35 cellular contexts compared by ENCODE assay signal in the genomic region with DNA sequence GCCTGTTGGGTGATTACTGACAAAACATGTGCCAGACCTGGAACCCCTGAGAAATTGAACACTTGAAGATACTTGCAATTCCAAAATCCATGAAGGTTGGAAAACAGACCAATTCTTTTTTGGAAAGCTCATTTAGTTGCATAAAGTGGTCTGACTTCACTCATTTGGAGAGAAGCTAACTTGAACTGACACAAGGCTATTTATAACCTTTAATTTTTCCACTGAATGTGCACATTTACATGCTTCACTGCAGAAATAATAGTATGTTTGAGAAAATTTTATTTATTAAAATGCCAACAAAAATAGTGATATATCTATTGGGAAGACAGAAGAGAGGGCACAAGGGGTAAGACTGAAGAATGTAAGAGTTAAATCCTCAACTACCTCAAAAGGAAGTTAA.
"Had no signal": no experiment of that assay in that cellular context is flagged by ENCODE, and none has a peak within 500 bp of the region (broad histone marks: within the 10 kb centered on the region; RNA-seq: fewer than 3 reads in every experiment).

No MANE protein-coding gene starts in this region.

- H3K9ac ChIP-seq: KMS-11 had no signal

- H3K27me3 ChIP-seq: MG63 had no signal

- DNase-seq: Karpas-422, Kasumi-1, KG1, MG63, MM.1S, MV-4-11, NCI-H1048, NCI-H1092, NCI-H1092 treated with DMSO at 0.1 percent for 48 hours, NCI-H1105, NCI-H1105 treated with DMSO at 0.1 percent for 48 hours, NCI-H1417, NCI-H1417 treated with DMSO at 0.1 percent for 48 hours, NCI-H1436, NCI-H1436 treated with DMSO at 0.1 percent for 48 hours, NCI-H146, NCI-H1694, NCI-H1694 treated with DMSO at 0.1 percent for 48 hours, NCI-H187, NCI-H187 treated with DMSO at 0.1 percent for 48 hours, NCI-H1930, NCI-H2029, NCI-H2029 treated with DMSO at 0.1 percent for 48 hours, NCI-H2081, NCI-H2081 treated with DMSO at 0.1 percent for 48 hours, NCI-H2107, NCI-H2171, NCI-H2171 treated with DMSO at 0.1 percent for 48 hours, NCI-H2227 treated with DMSO at 0.1 percent for 48 hours, NCI-H226, NCI-H345, NCI-H446, NCI-H446 treated with DMSO at 0.1 percent for 48 hours, NCI-H510A had no signal

- H3K27ac ChIP-seq: KMS-11 had no signal

- H3K4me3 ChIP-seq: MG63 had no signal

- H3K9me3 ChIP-seq: MG63 had no signal

- H3K4me2 ChIP-seq: KMS-11 had no signal

- H3K36me3 ChIP-seq: MG63 had no signal
